ENCODE assay signal across 15 cellular contexts in the genomic region with DNA sequence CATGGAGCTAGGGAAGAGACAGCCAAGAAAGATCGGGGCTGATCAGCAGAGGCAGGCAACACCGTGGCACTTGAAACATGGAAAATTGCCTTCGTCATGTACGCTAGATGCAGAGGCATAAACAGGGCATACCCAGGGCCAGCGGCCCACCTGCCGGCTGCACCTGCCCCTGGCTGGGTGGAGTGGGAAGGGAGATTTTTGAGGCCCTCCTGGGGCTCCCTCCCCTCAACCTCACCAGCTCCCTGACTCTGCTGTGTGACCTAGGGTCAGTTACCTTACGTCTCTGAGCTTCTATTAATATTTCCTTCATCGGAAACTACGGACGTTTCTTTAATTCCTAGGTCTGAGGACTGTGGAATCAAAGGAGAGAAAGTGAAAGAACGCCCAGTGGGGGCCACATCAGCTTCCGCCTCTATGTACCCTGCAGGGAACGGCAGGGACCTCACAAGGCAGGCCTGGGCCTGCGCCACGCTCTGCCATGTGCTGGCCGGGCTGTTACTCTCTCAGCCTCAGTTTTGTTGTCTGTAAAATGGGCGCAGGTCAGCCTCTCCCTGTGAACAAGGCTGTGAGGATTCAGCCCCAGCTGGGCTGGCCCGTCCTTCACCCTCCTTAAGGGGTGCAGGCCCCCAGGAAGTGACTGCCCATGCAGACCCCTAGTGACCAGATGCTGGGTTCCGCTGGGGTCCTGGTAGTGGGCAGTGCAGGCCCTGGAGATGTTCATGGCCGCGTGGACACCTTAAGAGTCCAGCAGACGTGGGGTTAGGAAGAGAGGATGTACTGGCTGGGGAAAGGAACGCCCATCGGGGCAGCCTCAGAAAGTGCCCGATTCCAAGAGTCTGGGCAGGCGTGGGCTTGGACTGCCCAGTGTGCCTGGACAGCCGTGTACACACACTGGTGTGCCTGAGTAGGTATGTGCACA. TPM values are rescaled to one million over a fixed set of nuclear protein-coding genes. Genes with fewer than 3 reads are reported as not detected.
DNase-seq lines count a peak whose midpoint lies in the region; ATAC-seq and TF ChIP-seq lines count a peak whose summit lies in the region.
"Had no signal": no experiment of that assay in that cellular context is flagged by ENCODE, and none has a peak within 500 bp of the region (broad histone marks: within the 10 kb centered on the region; RNA-seq: fewer than 3 reads in every experiment).

No MANE protein-coding gene starts in this region.

- CTCF ChIA-PET in activated CD8-positive, alpha-beta T cell treated with anti-CD3 and anti-CD28 coated beads for 36 hours (lab: Charles Lee): no interaction called here

- H2BK120ac ChIP-seq in mesenchymal stem cell (ENCODE audit: low read depth, low read length): no peak overlapping the region

- H2AK5ac ChIP-seq in mesenchymal stem cell (ENCODE audit: low read length, severe bottlenecking): peak overlapping the region; percentile 94

- H3K4me1 ChIP-seq in ascending aorta (peaks cover 0 to 6% of the 10 kb centered on the region in 2 donors), mesenchymal stem cell (ENCODE audit: control insufficient read depth, insufficient read depth, low read depth, low read length) (peaks cover 38% of the 10 kb centered on the region), thoracic aorta (ENCODE audit: control insufficient read depth in 1 of 2, low read depth in 2 of 2) (peaks cover 3 to 21% of the 10 kb centered on the region in 2 donors)

- H2BK15ac ChIP-seq in mesenchymal stem cell (ENCODE audit: low read depth, poor library complexity, severe bottlenecking): no peak overlapping the region

- H3K27ac ChIP-seq in ascending aorta: peak overlapping the region in 1 of 2 donors; percentile 41
- H3K27ac ChIP-seq in mesenchymal stem cell (ENCODE audit: low read length, poor library complexity, severe bottlenecking): no peak overlapping the region
- H3K27ac ChIP-seq in thoracic aorta: peak overlapping the region; percentile 24 to 64
- H3K27ac ChIP-seq: SK-N-MC had no signal

- DNase-seq in activated CD8-positive, alpha-beta memory T cell treated with anti-CD3 and anti-CD28 coated beads for 24 hours: peak; percentile 51
- no peak for DNase-seq in activated CD8-positive, alpha-beta memory T cell treated with anti-CD3 and anti-CD28 coated beads, Interleukin-2, amount 50 U/mL, for 4 hours
- DNase-seq in ascending aorta (ENCODE audit: low spot score in 2 of 2) (peak; percentile 3 to 40), mesenchymal stem cell (no peak), thoracic aorta (ENCODE audit: low spot score) (no peak)
- DNase-seq in activated CD8-positive, alpha-beta T cell treated with anti-CD3 and anti-CD28 coated beads for 36 hours: no peak
- DNase-seq: activated naive CD4-positive, alpha-beta T cell treated with Interleukin-2 at 50 U/mL for 16 hours; effector CD4-positive, alpha-beta T cell; NCI-H187 treated with DMSO at 0.1 percent for 48 hours had no signal

- no peak overlapping the region for H4K8ac ChIP-seq in mesenchymal stem cell (ENCODE audit: low read length)

- TF ChIP-seq CTCF in ascending aorta (IDR thresholded peaks at IDR 0.05): no peak
- no peak for TF ChIP-seq CTCF in thoracic aorta (IDR thresholded peaks at IDR 0.05)
- no peak for TF ChIP-seq CTCF in activated CD8-positive, alpha-beta T cell treated with anti-CD3 and anti-CD28 coated beads for 36 hours (IDR thresholded peaks at IDR 0.05)

- no peaks in the 10 kb centered on the region for H3K36me3 Mint-ChIP-seq in activated CD8-positive, alpha-beta T cell treated with anti-CD3 and anti-CD28 coated beads for 36 hours (ENCODE audit: low read depth)

- 91% methylated on average over 27 of the region's 27 CpGs for WGBS in mesenchymal stem cell

- H3K9me3 Mint-ChIP-seq in activated CD8-positive, alpha-beta T cell treated with anti-CD3 and anti-CD28 coated beads for 36 hours: peaks cover 5% of the 10 kb centered on the region

- no peak overlapping the region for H2BK12ac ChIP-seq in mesenchymal stem cell (ENCODE audit: low read length in 2 of 2)

- no peaks in the 10 kb centered on the region for H3K27me3 ChIP-seq in ascending aorta
- H3K27me3 ChIP-seq in mesenchymal stem cell (ENCODE audit: control insufficient read depth in 1 of 2, insufficient read depth in 1 of 2, low read length in 2 of 2): peaks cover 36 to 61% of the 10 kb centered on the region in 2 experiments
- H3K27me3 ChIP-seq in thoracic aorta (replicated peaks; ENCODE audit: insufficient read depth): no peaks in the 10 kb centered on the region

- POLR2A ChIA-PET in activated CD8-positive, alpha-beta T cell treated with anti-CD3 and anti-CD28 coated beads for 36 hours (lab: Charles Lee): no interaction called here

- H3K9me3 ChIP-seq in ascending aorta: no peaks in the 10 kb centered on the region
- H3K9me3 ChIP-seq in mesenchymal stem cell (ENCODE audit: control insufficient read depth, low read length): no peaks in the 10 kb centered on the region
- no peaks in the 10 kb centered on the region for H3K9me3 ChIP-seq in thoracic aorta

- no peaks in the 10 kb centered on the region for H3K79me1 ChIP-seq in mesenchymal stem cell (replicated peaks; ENCODE audit: low read length, poor library complexity, severe bottlenecking)

- no peak overlapping the region for H2AFZ ChIP-seq in mesenchymal stem cell (ENCODE audit: low read depth, low read length)

- intact Hi-C loops in ascending aorta (cut with DNase I): no loop called here
- intact Hi-C loops in activated CD8-positive, alpha-beta T cell treated with anti-CD3 and anti-CD28 coated beads for 36 hours (cut with micrococcal nuclease): no loop called here

- no peak overlapping the region for H3K23ac ChIP-seq in mesenchymal stem cell (ENCODE audit: low read length in 2 of 2)

- H3K27me3 Mint-ChIP-seq in activated CD8-positive, alpha-beta T cell treated with anti-CD3 and anti-CD28 coated beads for 36 hours: peaks cover 9% of the 10 kb centered on the region

- H3K4me3 ChIP-seq in ascending aorta (peak overlapping the region in 1 of 2 donors; percentile 10), mesenchymal stem cell (ENCODE audit: insufficient read depth in 1 of 2, low read depth in 1 of 2, low read length in 2 of 2) (no peak overlapping the region), thoracic aorta (peak overlapping the region; percentile 50)
- H3K4me3 ChIP-seq: SK-N-MC had no signal

- H3K4me1 Mint-ChIP-seq in activated CD8-positive, alpha-beta T cell treated with anti-CD3 and anti-CD28 coated beads for 36 hours (ENCODE audit: low read depth): no peaks in the 10 kb centered on the region

- no peak overlapping the region for H3K4me3 Mint-ChIP-seq in activated CD8-positive, alpha-beta T cell treated with anti-CD3 and anti-CD28 coated beads for 36 hours
- H3K4me3 Mint-ChIP-seq: CD4-positive, alpha-beta T cell had no signal

- H3K4me2 ChIP-seq in mesenchymal stem cell (ENCODE audit: low read length, poor library complexity, severe bottlenecking): no peak overlapping the region

- H3K36me3 ChIP-seq in ascending aorta: no peaks in the 10 kb centered on the region
- H3K36me3 ChIP-seq in mesenchymal stem cell (ENCODE audit: control insufficient read depth in 1 of 2, insufficient read depth in 2 of 2, low read depth in 1 of 2, low read length in 2 of 2): no peaks in the 10 kb centered on the region
- H3K36me3 ChIP-seq in thoracic aorta: no peaks in the 10 kb centered on the region

- ATAC-seq in thoracic aorta (ENCODE audit: insufficient number of reproducible peaks, low FRiP score, low read depth) (no peak), GM19324 (IDR thresholded peaks at IDR 0.05; ENCODE audit: low FRiP score, unreplicated experiment) (no peak), GM21423 (IDR thresholded peaks at IDR 0.05; ENCODE audit: unreplicated experiment) (no peak)
- ATAC-seq in activated CD8-positive, alpha-beta T cell treated with anti-CD3 and anti-CD28 coated beads for 36 hours: no peak
- ATAC-seq: naive thymus-derived CD8-positive, alpha-beta T cell had no signal

- H3K18ac ChIP-seq in mesenchymal stem cell (ENCODE audit: low read depth in 1 of 2, low read length in 2 of 2): no peak overlapping the region

- H4K91ac ChIP-seq in mesenchymal stem cell (ENCODE audit: low read length): no peak overlapping the region

- no peak overlapping the region for H3K9ac ChIP-seq in mesenchymal stem cell (ENCODE audit: low read length)

- no peak overlapping the region for H2BK5ac ChIP-seq in mesenchymal stem cell (ENCODE audit: low read depth, low read length, poor library complexity, severe bottlenecking)

- H3K14ac ChIP-seq in mesenchymal stem cell (ENCODE audit: low read length in 2 of 2): no peak overlapping the region

- H3K4ac ChIP-seq in mesenchymal stem cell (ENCODE audit: low read depth in 1 of 2, low read length in 2 of 2): no peak overlapping the region

- no peak overlapping the region for H3K27ac Mint-ChIP-seq in activated CD8-positive, alpha-beta T cell treated with anti-CD3 and anti-CD28 coated beads for 36 hours
- H3K27ac Mint-ChIP-seq: CD4-positive, alpha-beta T cell; naive thymus-derived CD8-positive, alpha-beta T cell had no signal

RNA-seq across cellular contexts. Expression of a gene that starts 22.7 kb away (rescaled TPM):
- total RNA-seq in ascending aorta: 7.3 TPM
- polyA plus RNA-seq in mesenchymal stem cell (2013, experiment 1 of 2): 0.04 TPM
- polyA plus RNA-seq in mesenchymal stem cell (2013, experiment 2 of 2): 0.05 TPM
- under 1 TPM; 0.81 to 0.85 TPM for total RNA-seq in thoracic aorta
- under 1 TPM; 0.20 to 0.36 TPM for total RNA-seq in activated CD8-positive, alpha-beta T cell treated with anti-CD3 and anti-CD28 coated beads for 36 hours
- total RNA-seq: A673; CD4-positive, alpha-beta T cell; naive thymus-derived CD8-positive, alpha-beta T cell had no signal
- polyA plus RNA-seq: naive thymus-derived CD8-positive, alpha-beta T cell had no signal

Comparison
In these comparisons a context has a peak if more than half of its experiments do, and no peak if none do; other contexts are left out.
1. DNase-seq: peak in activated CD8-positive, alpha-beta memory T cell treated with anti-CD3 and anti-CD28 coated beads for 24 hours (single experiment) and ascending aorta (2 of 2); none in activated CD8-positive, alpha-beta memory T cell treated with anti-CD3 and anti-CD28 coated beads, Interleukin-2, amount 50 U/mL, for 4 hours (single experiment), mesenchymal stem cell (single experiment), thoracic aorta (single experiment) and activated CD8-positive, alpha-beta T cell treated with anti-CD3 and anti-CD28 coated beads for 36 hours (single experiment).